Comparison of ENCODE assay signal across 1 cellular context in the genomic region with DNA sequence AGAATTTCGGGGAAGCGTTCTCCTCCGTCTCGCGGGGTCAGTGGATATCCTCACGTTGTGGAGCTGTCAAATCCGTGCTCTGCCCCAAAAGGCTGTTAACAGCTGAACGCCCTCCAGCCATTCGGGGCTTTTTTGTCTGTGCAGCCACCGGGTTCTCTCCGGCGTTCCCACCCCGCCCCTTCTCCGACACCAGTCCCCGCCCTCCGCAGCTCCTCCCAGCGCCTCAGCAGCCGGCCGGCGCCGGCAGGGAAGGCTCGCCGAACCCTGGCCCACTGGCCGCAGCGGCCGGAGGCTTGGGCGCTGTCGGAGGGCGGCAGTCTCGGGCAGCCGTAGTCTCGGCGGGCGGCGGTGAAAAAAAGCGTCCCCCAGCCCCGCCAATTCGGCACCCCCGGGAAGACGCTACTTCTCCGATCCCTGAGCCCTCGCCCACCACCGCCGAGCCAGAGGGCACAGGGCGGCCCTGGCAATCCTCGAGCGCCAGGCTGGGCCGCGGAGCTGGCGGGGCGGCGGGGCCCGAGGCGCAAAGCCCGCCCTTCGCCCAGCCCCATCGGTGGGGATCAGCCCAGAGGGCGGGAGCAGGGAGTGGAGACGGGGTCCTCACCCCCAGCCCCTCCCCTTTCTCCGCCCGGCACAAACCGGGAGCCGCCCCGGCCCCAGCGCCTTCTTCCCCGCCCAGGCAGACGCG.
TF ChIP-seq lines count a peak whose summit lies in the region.

A gene (minus strand): TSS at position 496 of the 685 bp plus-strand sequence. CDS start 773 bp downstream, outside the sequence.

TF ChIP-seq in A549, 52 proteins besides CTCF, POLR2A, EP300 and RAD21 (continued from another document):
- TF ChIP-seq, protein P1, sequence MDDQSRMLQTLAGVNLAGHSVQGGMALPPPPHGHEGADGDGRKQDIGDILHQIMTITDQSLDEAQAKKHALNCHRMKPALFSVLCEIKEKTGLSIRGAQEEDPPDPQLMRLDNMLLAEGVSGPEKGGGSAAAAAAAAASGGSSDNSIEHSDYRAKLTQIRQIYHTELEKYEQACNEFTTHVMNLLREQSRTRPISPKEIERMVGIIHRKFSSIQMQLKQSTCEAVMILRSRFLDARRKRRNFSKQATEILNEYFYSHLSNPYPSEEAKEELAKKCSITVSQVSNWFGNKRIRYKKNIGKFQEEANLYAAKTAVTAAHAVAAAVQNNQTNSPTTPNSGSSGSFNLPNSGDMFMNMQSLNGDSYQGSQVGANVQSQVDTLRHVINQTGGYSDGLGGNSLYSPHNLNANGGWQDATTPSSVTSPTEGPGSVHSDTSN (IDR thresholded peaks at IDR 0.05) = no peak
- TF ChIP-seq NR3C1 (IDR thresholded peaks at IDR 0.05) (no peak), CHD4 (IDR thresholded peaks at IDR 0.05; ENCODE audit: borderline replicate concordance) (no peak), FOSL2 (IDR thresholded peaks at IDR 0.05) (no peak), FOSL2 (CRISPR knock-in tag; IDR thresholded peaks at IDR 0.05) (no peak), TP53 (CRISPR knock-in tag; IDR thresholded peaks at IDR 0.05) (0 out of 2 replicates have a peak, but pooled peaks have one; percentile 65), KDM5A (IDR thresholded peaks at IDR 0.05) (no peak), HOXB5 (CRISPR knock-in tag; IDR thresholded peaks at IDR 0.05) (no peak)
- TF ChIP-seq, protein P2, sequence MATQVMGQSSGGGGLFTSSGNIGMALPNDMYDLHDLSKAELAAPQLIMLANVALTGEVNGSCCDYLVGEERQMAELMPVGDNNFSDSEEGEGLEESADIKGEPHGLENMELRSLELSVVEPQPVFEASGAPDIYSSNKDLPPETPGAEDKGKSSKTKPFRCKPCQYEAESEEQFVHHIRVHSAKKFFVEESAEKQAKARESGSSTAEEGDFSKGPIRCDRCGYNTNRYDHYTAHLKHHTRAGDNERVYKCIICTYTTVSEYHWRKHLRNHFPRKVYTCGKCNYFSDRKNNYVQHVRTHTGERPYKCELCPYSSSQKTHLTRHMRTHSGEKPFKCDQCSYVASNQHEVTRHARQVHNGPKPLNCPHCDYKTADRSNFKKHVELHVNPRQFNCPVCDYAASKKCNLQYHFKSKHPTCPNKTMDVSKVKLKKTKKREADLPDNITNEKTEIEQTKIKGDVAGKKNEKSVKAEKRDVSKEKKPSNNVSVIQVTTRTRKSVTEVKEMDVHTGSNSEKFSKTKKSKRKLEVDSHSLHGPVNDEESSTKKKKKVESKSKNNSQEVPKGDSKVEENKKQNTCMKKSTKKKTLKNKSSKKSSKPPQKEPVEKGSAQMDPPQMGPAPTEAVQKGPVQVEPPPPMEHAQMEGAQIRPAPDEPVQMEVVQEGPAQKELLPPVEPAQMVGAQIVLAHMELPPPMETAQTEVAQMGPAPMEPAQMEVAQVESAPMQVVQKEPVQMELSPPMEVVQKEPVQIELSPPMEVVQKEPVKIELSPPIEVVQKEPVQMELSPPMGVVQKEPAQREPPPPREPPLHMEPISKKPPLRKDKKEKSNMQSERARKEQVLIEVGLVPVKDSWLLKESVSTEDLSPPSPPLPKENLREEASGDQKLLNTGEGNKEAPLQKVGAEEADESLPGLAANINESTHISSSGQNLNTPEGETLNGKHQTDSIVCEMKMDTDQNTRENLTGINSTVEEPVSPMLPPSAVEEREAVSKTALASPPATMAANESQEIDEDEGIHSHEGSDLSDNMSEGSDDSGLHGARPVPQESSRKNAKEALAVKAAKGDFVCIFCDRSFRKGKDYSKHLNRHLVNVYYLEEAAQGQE (IDR thresholded peaks at IDR 0.05) = no peak
- TF ChIP-seq, protein P3, sequence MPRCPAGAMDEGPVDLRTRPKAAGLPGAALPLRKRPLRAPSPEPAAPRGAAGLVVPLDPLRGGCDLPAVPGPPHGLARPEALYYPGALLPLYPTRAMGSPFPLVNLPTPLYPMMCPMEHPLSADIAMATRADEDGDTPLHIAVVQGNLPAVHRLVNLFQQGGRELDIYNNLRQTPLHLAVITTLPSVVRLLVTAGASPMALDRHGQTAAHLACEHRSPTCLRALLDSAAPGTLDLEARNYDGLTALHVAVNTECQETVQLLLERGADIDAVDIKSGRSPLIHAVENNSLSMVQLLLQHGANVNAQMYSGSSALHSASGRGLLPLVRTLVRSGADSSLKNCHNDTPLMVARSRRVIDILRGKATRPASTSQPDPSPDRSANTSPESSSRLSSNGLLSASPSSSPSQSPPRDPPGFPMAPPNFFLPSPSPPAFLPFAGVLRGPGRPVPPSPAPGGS (IDR thresholded peaks at IDR 0.05) = peak; percentile 80; the same call in 2 of the 3 replicates
- TF ChIP-seq, protein P4, sequence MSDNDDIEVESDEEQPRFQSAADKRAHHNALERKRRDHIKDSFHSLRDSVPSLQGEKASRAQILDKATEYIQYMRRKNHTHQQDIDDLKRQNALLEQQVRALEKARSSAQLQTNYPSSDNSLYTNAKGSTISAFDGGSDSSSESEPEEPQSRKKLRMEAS (IDR thresholded peaks at IDR 0.05) = no peak; the same call in none of the 2 replicates
